Comparison of ENCODE assay signal across 4 cellular contexts in the genomic region with DNA sequence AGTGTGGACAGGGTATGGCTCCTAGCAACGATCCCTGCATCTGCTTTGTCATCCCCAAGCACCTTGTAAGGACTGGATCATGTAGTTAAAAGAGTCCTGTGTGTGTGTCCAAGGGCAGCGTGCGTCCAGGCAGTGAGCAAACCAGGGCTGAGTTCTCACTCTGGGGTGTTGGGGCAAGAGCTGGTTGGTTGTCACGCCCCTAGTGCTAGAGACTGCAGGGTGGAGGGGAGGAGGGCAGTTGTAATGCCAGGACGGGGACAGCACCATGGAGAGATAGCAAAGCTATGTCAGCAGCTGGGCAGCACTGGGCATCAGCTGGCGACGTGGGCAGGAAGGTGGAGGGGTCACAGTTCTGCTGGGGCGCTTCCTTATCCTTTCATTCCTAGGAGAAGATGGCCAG.
"Had no signal": no experiment of that assay in that cellular context is flagged by ENCODE, and none has a peak within 500 bp of the region (broad histone marks: within the 10 kb centered on the region; RNA-seq: fewer than 3 reads in every experiment).

No MANE protein-coding gene starts in this region.

- DNase-seq: H9, HCEC 1CT had no signal

- H3K27ac Mint-ChIP-seq: GM23338, IgD-negative memory B cell had no signal

- H3K27me3 Mint-ChIP-seq: IgD-negative memory B cell had no signal

- H3K4me1 Mint-ChIP-seq: GM23338, H9, IgD-negative memory B cell had no signal

- H3K4me2 ChIP-seq: GM23338 had no signal

- H3K4me3 ChIP-seq: GM23338 had no signal

- ATAC-seq: GM23338 had no signal

- H2AFZ ChIP-seq: GM23338 had no signal

- H3K4me3 Mint-ChIP-seq: GM23338, H9 had no signal

- H3K9me3 Mint-ChIP-seq: GM23338, H9, IgD-negative memory B cell had no signal
